In the genomic region with DNA sequence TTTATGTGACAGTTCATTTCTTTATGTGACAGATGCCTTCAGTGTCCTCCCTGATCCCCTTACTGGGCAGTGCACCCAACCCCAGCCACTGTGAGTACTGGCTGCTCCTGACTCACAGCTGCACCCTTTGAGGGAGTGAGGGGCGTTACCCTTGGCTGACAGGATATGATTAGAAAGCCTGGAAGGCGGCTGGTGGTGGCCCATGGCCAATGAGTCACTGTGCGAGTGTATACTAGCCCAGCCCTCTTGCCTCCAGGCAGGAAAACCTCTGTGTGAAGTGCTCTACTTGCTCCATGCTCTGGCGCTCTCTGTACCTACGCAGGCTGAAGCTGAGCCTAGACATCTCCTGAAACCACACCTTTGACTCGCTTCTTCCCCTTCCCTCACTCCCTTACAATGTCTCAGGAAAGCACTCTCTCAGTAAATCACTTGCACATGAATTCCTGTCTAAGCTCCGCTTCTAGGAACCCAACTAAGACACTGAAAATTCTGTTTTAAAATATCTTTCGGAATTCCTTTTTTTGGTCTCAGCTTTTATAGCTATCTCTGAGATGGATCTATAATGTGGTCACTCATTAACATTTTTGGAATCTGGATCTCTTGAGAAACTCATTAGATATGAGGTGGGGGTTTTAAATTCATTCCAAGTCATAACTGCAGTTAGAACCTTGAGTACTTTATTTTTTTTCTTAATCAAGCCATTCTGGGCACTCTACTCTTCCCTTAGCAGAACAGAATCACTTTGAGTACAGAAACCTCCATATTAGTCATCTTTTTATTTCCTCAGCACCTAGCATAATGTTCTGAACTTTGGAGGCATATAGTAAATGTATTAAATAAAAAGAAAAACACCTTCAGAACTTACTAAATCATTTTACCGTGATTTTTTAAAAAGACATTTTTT, we compare ENCODE assay signal across 8 cellular contexts. TPM values are rescaled to one million over a fixed set of nuclear protein-coding genes. Genes with fewer than 3 reads are reported as not detected.
DNase-seq lines count a peak whose midpoint lies in the region; ATAC-seq and FAIRE-seq lines count a peak whose summit lies in the region.

No MANE protein-coding gene starts in this region.

- CTCF ChIA-PET in activated CD4-positive, alpha-beta memory T cell treated with anti-CD3 and anti-CD28 coated beads, Interleukin-2, amount 10 ng/mL, durations not matched to agents 7 days and 5 days (lab: Charles Lee) = interaction anchor here (0.5 kb wide), 1 partner anchor 481 kb away, joined by 4 read pairs; no protein-coding TSS in a partner anchor

- H3K36me3 Mint-ChIP-seq in activated CD4-positive, alpha-beta memory T cell treated with anti-CD3 and anti-CD28 coated beads, Interleukin-2, amount 10 ng/mL, durations not matched to agents 7 days and 5 days (ENCODE audit: low read depth) = no peaks in the 10 kb centered on the region

- H3K9me3 Mint-ChIP-seq in activated CD4-positive, alpha-beta memory T cell treated with anti-CD3 and anti-CD28 coated beads, Interleukin-2, amount 10 ng/mL, durations not matched to agents 7 days and 5 days = no peaks in the 10 kb centered on the region

- H3K4me3 Mint-ChIP-seq in activated CD4-positive, alpha-beta memory T cell treated with anti-CD3 and anti-CD28 coated beads, Interleukin-2, amount 10 ng/mL, durations not matched to agents 7 days and 5 days = no peak overlapping the region

- FAIRE-seq in HTR-8/SVneo (lab: Jason Lieb, UNC) = peak; percentile 83

- peaks cover 16% of the 10 kb centered on the region for H3K27me3 Mint-ChIP-seq in activated CD4-positive, alpha-beta memory T cell treated with anti-CD3 and anti-CD28 coated beads, Interleukin-2, amount 10 ng/mL, durations not matched to agents 7 days and 5 days

- peaks cover 8% of the 10 kb centered on the region for H3K4me1 Mint-ChIP-seq in activated CD4-positive, alpha-beta memory T cell treated with anti-CD3 and anti-CD28 coated beads, Interleukin-2, amount 10 ng/mL, durations not matched to agents 7 days and 5 days

- POLR2A ChIA-PET in activated CD4-positive, alpha-beta memory T cell treated with anti-CD3 and anti-CD28 coated beads, Interleukin-2, amount 10 ng/mL, durations not matched to agents 7 days and 5 days (lab: Charles Lee) = no interaction called here

- H3K27ac Mint-ChIP-seq in activated CD4-positive, alpha-beta memory T cell treated with anti-CD3 and anti-CD28 coated beads, Interleukin-2, amount 10 ng/mL, durations not matched to agents 7 days and 5 days = no peak overlapping the region

- peak; percentile 99 for DNase-seq in EL
- DNase-seq in HTR-8/SVneo (ENCODE audit: insufficient read length, low spot score) = peak; percentile 83
- peak; percentile 29 for DNase-seq in activated CD4-positive, alpha-beta memory T cell treated with anti-CD3 and anti-CD28 coated beads, Interleukin-2, amount 10 ng/mL, durations not matched to agents 7 days and 5 days
- DNase-seq in left cardiac atrium = peak; percentile 92
- peak; percentile 49 for DNase-seq in smooth muscle cell of the brain vasculature (ENCODE audit: low read depth, low spot score)
- no peak for DNase-seq in GF-D8 (lab: John Stamatoyannopoulos, UW)

- intact Hi-C loops in left cardiac atrium (cut with DNase I) = no loop called here

- peak; percentile 95 to 100 for ATAC-seq in left cardiac atrium
- ATAC-seq in HG02970 (IDR thresholded peaks at IDR 0.05; ENCODE audit: low FRiP score, unreplicated experiment) = no peak
- ATAC-seq in HG03095 (IDR thresholded peaks at IDR 0.05; ENCODE audit: unreplicated experiment) = no peak

RNA-seq across cellular contexts. Expression of gene STAM2, which starts 25.3 kb away (rescaled TPM):
- total RNA-seq in activated CD4-positive, alpha-beta memory T cell treated with anti-CD3 and anti-CD28 coated beads, Interleukin-2, amount 10 ng/mL, durations not matched to agents 7 days and 5 days = 10 to 100 TPM; 13.8 to 16.2 TPM
- 10 to 100 TPM; 25.9 to 27.7 TPM for total RNA-seq in left cardiac atrium

Comparison
In these comparisons a context has a peak if more than half of its experiments do, and no peak if none do; other contexts are left out.
1. ATAC-seq: peak in left cardiac atrium (2 of 2); none in HG02970 (single experiment) and HG03095 (single experiment).